ENCODE assay signal across 14 cellular contexts in the genomic region with DNA sequence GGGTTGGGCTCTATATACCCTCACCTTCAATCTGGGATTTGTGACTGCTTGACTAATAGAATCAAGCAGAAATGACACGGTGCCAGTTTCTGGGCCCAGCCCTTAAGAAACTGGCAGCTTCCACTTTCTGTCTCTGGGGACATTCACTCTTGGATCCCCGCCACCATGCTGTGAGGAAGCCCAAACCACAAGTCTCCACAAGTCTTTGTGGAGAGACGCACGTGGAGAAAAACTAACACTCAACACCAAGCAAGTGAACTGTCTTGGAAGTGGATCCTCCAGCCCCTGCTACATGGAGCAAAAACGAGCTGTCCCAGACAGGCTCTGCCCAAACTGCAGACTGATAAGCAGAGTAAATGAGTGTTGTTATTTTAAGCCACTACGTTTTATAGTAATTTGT. TPM values are rescaled to one million over a fixed set of nuclear protein-coding genes. Genes with fewer than 3 reads are reported as not detected.
DNase-seq lines count a peak whose midpoint lies in the region; ATAC-seq and TF ChIP-seq lines count a peak whose summit lies in the region.
"Had no signal": no experiment of that assay in that cellular context is flagged by ENCODE, and none has a peak within 500 bp of the region (broad histone marks: within the 10 kb centered on the region; RNA-seq: fewer than 3 reads in every experiment).

No MANE protein-coding gene starts in this region.

- POLR2A ChIA-PET in AG04449 (lab: Yijun Ruan, JAX): no interaction called here

- H3K9me3 Mint-ChIP-seq in nephron progenitor cell: no peaks in the 10 kb centered on the region
- H3K9me3 Mint-ChIP-seq: activated T-helper 1 cell treated with anti-CD3 and anti-CD28 coated beads, Interleukin-12 subunit alpha, Interleukin-12 subunit beta, Interleukin-2, Interleukin-4 antibody, amounts not matched to agents 30 ng/mL and 10 ng/mL and 1 ng/mL, durations not matched to agents 14 hours and 24 hours and 36 hours had no signal

- no peaks in the 10 kb centered on the region for H3K9me3 ChIP-seq in MG63
- H3K9me3 ChIP-seq: HAP-1 had no signal

- CTCF ChIA-PET in AG04449 (lab: Yijun Ruan, JAX): interaction anchor here (0.9 to 2.5 kb wide), 4 partner anchors 17 to 318 kb away, joined by 3 to 11 read pairs (median 3); no protein-coding TSS in a partner anchor

- H3K27ac Mint-ChIP-seq in nephron progenitor cell: no peak overlapping the region
- H3K27ac Mint-ChIP-seq: activated T-helper 1 cell treated with anti-CD3 and anti-CD28 coated beads, Interleukin-12 subunit alpha, Interleukin-12 subunit beta, Interleukin-2, Interleukin-4 antibody, amounts not matched to agents 30 ng/mL and 10 ng/mL and 1 ng/mL, durations not matched to agents 14 hours and 24 hours and 36 hours had no signal

- no peaks in the 10 kb centered on the region for H3K27me3 ChIP-seq in MG63

- H3K4me3 Mint-ChIP-seq in nephron progenitor cell: peak overlapping the region; percentile 94
- H3K4me3 Mint-ChIP-seq: activated T-helper 1 cell treated with anti-CD3 and anti-CD28 coated beads, Interleukin-12 subunit alpha, Interleukin-12 subunit beta, Interleukin-2, Interleukin-4 antibody, amounts not matched to agents 30 ng/mL and 10 ng/mL and 1 ng/mL, durations not matched to agents 14 hours and 24 hours and 36 hours had no signal

- H3K27me3 Mint-ChIP-seq in nephron progenitor cell (ENCODE audit: low read depth, poor library complexity): peaks cover 43% of the 10 kb centered on the region

- TF ChIP-seq CTCF in AG04449 (IDR thresholded peaks at IDR 0.05; ENCODE audit: insufficient read depth, low read length, missing control alignments): no peak
- TF ChIP-seq CTCF in epithelial cell of esophagus (IDR thresholded peaks at IDR 0.05; ENCODE audit: insufficient read depth, low read depth, low read length, missing control alignments): peak; percentile 2
- no peak for TF ChIP-seq CTCF in nephron progenitor cell (IDR thresholded peaks at IDR 0.05)

- ATAC-seq in GM21528 (IDR thresholded peaks at IDR 0.05; ENCODE audit: low FRiP score, unreplicated experiment) (no peak), GM21360 (IDR thresholded peaks at IDR 0.05; ENCODE audit: unreplicated experiment) (no peak)

- DNase-seq in AG04449 (ENCODE audit: low read depth, low spot score) (peak; percentile 29), MG63 (peak; percentile 25), epithelial cell of esophagus (ENCODE audit: low read depth) (peak; percentile 79), nephron progenitor cell (no peak), NCI-H1105 treated with DMSO at 0.1 percent for 48 hours (lab: John Stamatoyannopoulos, UW) (no peak), medulla oblongata (ENCODE audit: extremely low spot score) (no peak)
- DNase-seq: AML-193; dermis blood vessel endothelial cell; NCI-H1436 treated with DMSO at 0.1 percent for 48 hours; stimulated activated CD4-positive, alpha-beta T cell treated with anti-CD3 and anti-CD28 coated beads, Interleukin-4, amount 100 ng/mL, for 1 hour had no signal

- H3K4me3 ChIP-seq in AG04449 (ENCODE audit: low read depth, low read length): no peak overlapping the region
- H3K4me3 ChIP-seq in MG63: no peak overlapping the region
- no peak overlapping the region for H3K4me3 ChIP-seq in epithelial cell of esophagus (ENCODE audit: low read length)
- H3K4me3 ChIP-seq: HAP-1 had no signal

- H3K36me3 ChIP-seq in MG63: no peaks in the 10 kb centered on the region
- H3K36me3 ChIP-seq: HAP-1 had no signal

- H3K36me3 Mint-ChIP-seq in nephron progenitor cell (ENCODE audit: low read depth): no peaks in the 10 kb centered on the region

- H3K4me1 Mint-ChIP-seq in nephron progenitor cell: peaks cover 11% of the 10 kb centered on the region

RNA-seq across cellular contexts. Expression of a gene that starts 1.1 kb away (rescaled TPM):
- total RNA-seq in MG63 (2014; rRNA removed; shearing (Covaris generic); ENCODE audit: low replicate concordance): 0.16 TPM in 1 of 2 replicates, not detected in the other
- total RNA-seq: activated T-helper 1 cell treated with anti-CD3 and anti-CD28 coated beads, Interleukin-12 subunit alpha, Interleukin-12 subunit beta, Interleukin-2, Interleukin-4 antibody, amounts not matched to agents 30 ng/mL and 10 ng/mL and 1 ng/mL, durations not matched to agents 14 hours and 24 hours and 36 hours; dermis blood vessel endothelial cell had no signal

Comparison
In these comparisons a context has a peak if more than half of its experiments do, and no peak if none do; other contexts are left out.
1. DNase-seq: peak in AG04449 (single experiment), MG63 (single experiment) and epithelial cell of esophagus (single experiment); none in nephron progenitor cell (single experiment), NCI-H1105 treated with DMSO at 0.1 percent for 48 hours (single experiment) and medulla oblongata (single experiment).